32 cellular contexts compared by ENCODE assay signal in the genomic region with DNA sequence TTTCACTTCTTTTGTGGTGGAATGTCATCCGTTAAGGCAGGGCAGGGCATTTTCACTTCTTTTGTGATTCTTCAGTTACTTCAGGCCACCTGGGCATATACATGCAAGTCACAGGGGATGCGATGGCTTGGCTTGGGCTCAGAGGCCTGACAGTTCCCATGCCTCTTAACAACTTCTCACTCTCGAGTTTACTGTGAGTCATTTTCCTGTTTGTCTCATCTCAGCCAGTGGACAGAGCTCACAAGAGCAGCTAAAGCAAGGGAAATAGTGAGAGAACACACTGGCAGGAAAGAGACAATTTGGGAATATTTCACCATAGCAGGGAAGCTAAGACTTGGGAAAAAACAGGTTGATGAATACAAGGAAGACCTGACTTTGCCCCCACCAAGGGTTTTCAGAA.
"Had no signal": no experiment of that assay in that cellular context is flagged by ENCODE, and none has a peak within 500 bp of the region (broad histone marks: within the 10 kb centered on the region; RNA-seq: fewer than 3 reads in every experiment).

No MANE protein-coding gene starts in this region.

- DNase-seq: activated CD4-positive, alpha-beta memory T cell treated with anti-CD3 and anti-CD28 coated beads for 36 hours; activated CD4-positive, alpha-beta T cell treated with anti-CD3 and anti-CD28 coated beads for 48 hours; activated CD8-positive, alpha-beta memory T cell treated with anti-CD3 and anti-CD28 coated beads, Interleukin-2, amount 50 U/mL, for 4 hours; activated effector memory CD4-positive, alpha-beta T cell treated with anti-CD3 and anti-CD28 coated beads, Interleukin-2, amount 50 U/mL, for 16 hours; activated naive CD4-positive, alpha-beta T cell treated with anti-CD3 and anti-CD28 coated beads, Interleukin-2, amount 10 ng/mL, durations not matched to agents 7 days and 5 days; activated naive CD8-positive, alpha-beta T cell treated with anti-CD3 and anti-CD28 coated beads, Interleukin-2, amount 10 ng/mL, durations not matched to agents 7 days and 5 days; activated T-cell treated with anti-CD3 and anti-CD28 coated beads, Interleukin-2, amount 50 U/mL, for 1 hour; brain microvascular endothelial cell; central memory CD4-positive, alpha-beta T cell; endodermal cell; esophagus squamous epithelium; glutamatergic neuron; left colon; naive thymus-derived CD8-positive, alpha-beta T cell; nucleus accumbens; pancreas; sigmoid colon; small intestine; stimulated activated CD4-positive, alpha-beta T cell treated with anti-CD3 and anti-CD28 coated beads, Interleukin-4, amount 100 ng/mL, for 24 hours; uterus had no signal

- H3K27ac ChIP-seq: ascending aorta, brain microvascular endothelial cell, epithelial cell of prostate, esophagus squamous epithelium, hepatocyte, pancreas, prostate gland, sigmoid colon, uterus, VCaP had no signal

- H3K4me3 Mint-ChIP-seq: activated CD4-positive, alpha-beta memory T cell treated with anti-CD3 and anti-CD28 coated beads for 36 hours; activated naive CD4-positive, alpha-beta T cell treated with anti-CD3 and anti-CD28 coated beads, Interleukin-2, amount 10 ng/mL, durations not matched to agents 7 days and 5 days; activated naive CD8-positive, alpha-beta T cell treated with anti-CD3 and anti-CD28 coated beads, Interleukin-2, amount 10 ng/mL, durations not matched to agents 7 days and 5 days; activated T-helper 1 cell treated with anti-CD3 and anti-CD28 coated beads, Interleukin-12 subunit alpha, Interleukin-12 subunit beta, Interleukin-2, Interleukin-4 antibody, amounts not matched to agents 30 ng/mL and 10 ng/mL and 1 ng/mL, durations not matched to agents 14 hours and 24 hours and 36 hours; dendritic cell treated with granulocyte-macrophage colony-stimulating factor and Interleukin-4, amounts not matched to agents 40 ng/mL and 50 ng/mL, for 4 days; endodermal cell; naive thymus-derived CD8-positive, alpha-beta T cell; neural crest cell; stimulated activated effector memory CD8-positive, alpha-beta T cell treated with anti-CD3 and anti-CD28 coated beads, Interleukin-12 subunit alpha, Interleukin-12 subunit beta, amount 100 ng/mL, for 72 hours; stimulated activated naive CD8-positive, alpha-beta T cell treated with anti-CD3 and anti-CD28 coated beads, Interleukin-15, Interleukin-2, amounts not matched to agents 100 ng/mL and 50 ng/mL, for 24 hours; type B pancreatic cell had no signal

- H3K4me1 ChIP-seq: ascending aorta, esophagus squamous epithelium, pancreas, prostate gland, sigmoid colon, uterus had no signal

- H3K9me3 Mint-ChIP-seq: activated CD4-positive, alpha-beta memory T cell treated with anti-CD3 and anti-CD28 coated beads for 36 hours; activated naive CD4-positive, alpha-beta T cell treated with anti-CD3 and anti-CD28 coated beads, Interleukin-2, amount 10 ng/mL, durations not matched to agents 7 days and 5 days; activated T-helper 1 cell treated with anti-CD3 and anti-CD28 coated beads, Interleukin-12 subunit alpha, Interleukin-12 subunit beta, Interleukin-2, Interleukin-4 antibody, amounts not matched to agents 30 ng/mL and 10 ng/mL and 1 ng/mL, durations not matched to agents 14 hours and 24 hours and 36 hours; endodermal cell; neural crest cell; type B pancreatic cell had no signal

- H3K9me3 ChIP-seq: ascending aorta, esophagus squamous epithelium, pancreas, prostate gland, sigmoid colon, uterus had no signal

- H3K4me3 ChIP-seq: ascending aorta, esophagus squamous epithelium, hepatocyte, pancreas, prostate gland, sigmoid colon, uterus had no signal

- H3K27me3 ChIP-seq: ascending aorta, brain microvascular endothelial cell, esophagus squamous epithelium, hepatocyte, pancreas, sigmoid colon, uterus had no signal

- H3K4me1 Mint-ChIP-seq: activated naive CD4-positive, alpha-beta T cell treated with anti-CD3 and anti-CD28 coated beads, Interleukin-2, amount 10 ng/mL, durations not matched to agents 7 days and 5 days; activated naive CD8-positive, alpha-beta T cell treated with anti-CD3 and anti-CD28 coated beads, Interleukin-2, amount 10 ng/mL, durations not matched to agents 7 days and 5 days; endodermal cell; naive thymus-derived CD8-positive, alpha-beta T cell; neural crest cell; stimulated activated effector memory CD8-positive, alpha-beta T cell treated with anti-CD3 and anti-CD28 coated beads, Interleukin-12 subunit alpha, Interleukin-12 subunit beta, amount 100 ng/mL, for 72 hours had no signal

- H3K27me3 Mint-ChIP-seq: activated CD4-positive, alpha-beta memory T cell treated with anti-CD3 and anti-CD28 coated beads for 36 hours; activated naive CD4-positive, alpha-beta T cell treated with anti-CD3 and anti-CD28 coated beads, Interleukin-2, amount 10 ng/mL, durations not matched to agents 7 days and 5 days; activated naive CD8-positive, alpha-beta T cell treated with anti-CD3 and anti-CD28 coated beads, Interleukin-2, amount 10 ng/mL, durations not matched to agents 7 days and 5 days; dendritic cell treated with granulocyte-macrophage colony-stimulating factor and Interleukin-4, amounts not matched to agents 40 ng/mL and 50 ng/mL, for 4 days; stimulated activated naive CD8-positive, alpha-beta T cell treated with anti-CD3 and anti-CD28 coated beads, Interleukin-15, Interleukin-2, amounts not matched to agents 100 ng/mL and 50 ng/mL, for 24 hours; type B pancreatic cell had no signal

- ATAC-seq: activated CD4-positive, CD25-positive, alpha-beta regulatory T cell treated with anti-CD3 and anti-CD28 coated beads, Interleukin-2, amount 50 U/mL, for 24 hours; left colon; naive thymus-derived CD8-positive, alpha-beta T cell; pancreas; stimulated activated effector memory CD8-positive, alpha-beta T cell treated with anti-CD3 and anti-CD28 coated beads, Interleukin-12 subunit alpha, Interleukin-12 subunit beta, amount 100 ng/mL, for 72 hours had no signal

- H3K36me3 ChIP-seq: ascending aorta, brain microvascular endothelial cell, esophagus squamous epithelium, pancreas, prostate gland, sigmoid colon, uterus had no signal

- H3K36me3 Mint-ChIP-seq: activated CD4-positive, alpha-beta memory T cell treated with anti-CD3 and anti-CD28 coated beads for 36 hours; activated naive CD4-positive, alpha-beta T cell treated with anti-CD3 and anti-CD28 coated beads, Interleukin-2, amount 10 ng/mL, durations not matched to agents 7 days and 5 days; activated naive CD8-positive, alpha-beta T cell treated with anti-CD3 and anti-CD28 coated beads, Interleukin-2, amount 10 ng/mL, durations not matched to agents 7 days and 5 days; naive thymus-derived CD8-positive, alpha-beta T cell; stimulated activated effector memory CD8-positive, alpha-beta T cell treated with anti-CD3 and anti-CD28 coated beads, Interleukin-12 subunit alpha, Interleukin-12 subunit beta, amount 100 ng/mL, for 72 hours; type B pancreatic cell had no signal

- H3K27ac Mint-ChIP-seq: activated CD4-positive, alpha-beta memory T cell treated with anti-CD3 and anti-CD28 coated beads for 36 hours; activated naive CD4-positive, alpha-beta T cell treated with anti-CD3 and anti-CD28 coated beads, Interleukin-2, amount 10 ng/mL, durations not matched to agents 7 days and 5 days; activated naive CD8-positive, alpha-beta T cell treated with anti-CD3 and anti-CD28 coated beads, Interleukin-2, amount 10 ng/mL, durations not matched to agents 7 days and 5 days; activated T-helper 1 cell treated with anti-CD3 and anti-CD28 coated beads, Interleukin-12 subunit alpha, Interleukin-12 subunit beta, Interleukin-2, Interleukin-4 antibody, amounts not matched to agents 30 ng/mL and 10 ng/mL and 1 ng/mL, durations not matched to agents 14 hours and 24 hours and 36 hours; dendritic cell treated with granulocyte-macrophage colony-stimulating factor and Interleukin-4, amounts not matched to agents 40 ng/mL and 50 ng/mL, for 4 days; endodermal cell; naive thymus-derived CD8-positive, alpha-beta T cell; stimulated activated effector memory CD8-positive, alpha-beta T cell treated with anti-CD3 and anti-CD28 coated beads, Interleukin-12 subunit alpha, Interleukin-12 subunit beta, amount 100 ng/mL, for 72 hours; stimulated activated naive CD8-positive, alpha-beta T cell treated with anti-CD3 and anti-CD28 coated beads, Interleukin-15, Interleukin-2, amounts not matched to agents 100 ng/mL and 50 ng/mL, for 24 hours; type B pancreatic cell had no signal
